ENCODE assay signal across 8 cellular contexts in the genomic region with DNA sequence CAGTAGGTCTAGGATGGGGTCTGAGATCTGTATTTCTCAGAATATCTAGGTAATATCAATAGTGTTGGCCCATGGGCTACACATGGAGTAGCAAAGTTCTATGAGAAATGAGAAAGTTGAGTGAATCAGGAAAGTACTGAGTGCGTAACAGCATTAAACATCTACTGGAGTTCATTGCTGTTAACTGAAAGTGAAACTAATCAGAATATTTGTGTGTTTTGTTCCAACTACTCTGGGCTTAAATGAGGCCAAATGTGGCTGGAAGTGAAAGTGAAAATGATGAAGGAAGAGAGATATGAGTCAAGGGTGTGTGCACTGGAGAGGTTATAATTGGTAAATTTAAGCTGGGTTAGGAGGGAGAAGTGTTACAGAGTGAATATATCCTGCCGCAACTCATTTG. TPM values are rescaled to one million over a fixed set of nuclear protein-coding genes. Genes with fewer than 3 reads are reported as not detected.
DNase-seq lines count a peak whose midpoint lies in the region; ATAC-seq and TF ChIP-seq lines count a peak whose summit lies in the region.

No MANE protein-coding gene starts in this region.

- no peaks in the 10 kb centered on the region for H3K36me3 ChIP-seq in rectal smooth muscle tissue (ENCODE audit: control insufficient read depth, insufficient read depth, low read length)

- H3K4me1 Mint-ChIP-seq in type B pancreatic cell (ENCODE audit: unreplicated experiment) = no peaks in the 10 kb centered on the region

- TF ChIP-seq CTCF in cardiac fibroblast (IDR thresholded peaks at IDR 0.05; ENCODE audit: low read depth, low read length) (no peak), type B pancreatic cell (conservative IDR thresholded peaks at IDR 0.05) (no peak)

- no peaks in the 10 kb centered on the region for H3K36me3 Mint-ChIP-seq in type B pancreatic cell

- H3K27ac Mint-ChIP-seq in type B pancreatic cell = no peak overlapping the region

- DNase-seq in activated gamma-delta T cell treated with anti-CD3 and anti-CD28 coated beads, Interleukin-2, amount 50 U/mL, for 16 hours (ENCODE audit: low read depth) = peak; percentile 17
- DNase-seq in activated gamma-delta T cell (lab: John Stamatoyannopoulos, UW) = no peak
- DNase-seq in NAMALWA (ENCODE audit: low spot score) = peak; percentile 78
- DNase-seq in cardiac fibroblast (ENCODE audit: low read depth in 2 of 2) = peak; percentile 25 to 38
- DNase-seq in type B pancreatic cell (ENCODE audit: extremely low spot score, unreplicated experiment) = no peak
- no peak for DNase-seq in COLO829 (ENCODE audit: low spot score)

- H3K4me3 Mint-ChIP-seq in type B pancreatic cell = no peak overlapping the region

- H3K27me3 ChIP-seq in rectal smooth muscle tissue (ENCODE audit: control insufficient read depth, insufficient read depth, low read length) = no peaks in the 10 kb centered on the region

- no peak overlapping the region for H3K4me3 ChIP-seq in cardiac fibroblast (replicated peaks in 1 of 2; ENCODE audit: low read depth in 2 of 2, low read length in 2 of 2)
- H3K4me3 ChIP-seq in rectal smooth muscle tissue (ENCODE audit: low read length) = peak overlapping the region; percentile 30

- H3K27me3 Mint-ChIP-seq in type B pancreatic cell = no peaks in the 10 kb centered on the region

- H3K9me3 Mint-ChIP-seq in type B pancreatic cell = no peaks in the 10 kb centered on the region

- H3K4me1 ChIP-seq in rectal smooth muscle tissue (ENCODE audit: control insufficient read depth, insufficient read depth, low read length) = no peaks in the 10 kb centered on the region

- ATAC-seq in HG02610 (IDR thresholded peaks at IDR 0.05; ENCODE audit: unreplicated experiment) = peak; percentile 100

- H3K27ac ChIP-seq in rectal smooth muscle tissue (ENCODE audit: low read depth, low read length) = no peak overlapping the region

- H3K9ac ChIP-seq in rectal smooth muscle tissue (ENCODE audit: low read length) = no peak overlapping the region

RNA-seq across cellular contexts. Expression of a gene that starts 46.5 kb away (rescaled TPM):
- total RNA-seq in type B pancreatic cell (ENCODE audit: low replicate concordance) = 42.2 and 49.3 TPM in 2 replicates

Comparison
In these comparisons a context has a peak if more than half of its experiments do, and no peak if none do; other contexts are left out.
1. DNase-seq: peak in activated gamma-delta T cell treated with anti-CD3 and anti-CD28 coated beads, Interleukin-2, amount 50 U/mL, for 16 hours (single experiment), NAMALWA (single experiment) and cardiac fibroblast (2 of 2); none in activated gamma-delta T cell (single experiment), type B pancreatic cell (single experiment) and COLO829 (single experiment).